Comparison of ENCODE assay signal across 1 cellular context in genomic region chr5:149916317-149917072, GRCh38.
TF ChIP-seq lines count a peak whose summit lies in the region.

No MANE protein-coding gene starts in this region.

TF ChIP-seq in IMR-90, 13 proteins besides CTCF, POLR2A, EP300 and RAD21:
- TF ChIP-seq SMC3 (IDR thresholded peaks at IDR 0.05; ENCODE audit: low read depth, low read length) (no peak), MXI1 (IDR thresholded peaks at IDR 0.05; ENCODE audit: borderline replicate concordance, low read depth, low read length) (no peak), NFE2L2 (IDR thresholded peaks at IDR 0.05; ENCODE audit: low read depth, low read length) (no peak), MAFK (IDR thresholded peaks at IDR 0.05; ENCODE audit: low read depth, low read length) (no peak), BHLHE40 (IDR thresholded peaks at IDR 0.05; ENCODE audit: low read depth, low read length) (no peak), CEBPB (IDR thresholded peaks at IDR 0.05; ENCODE audit: low read depth, low read length) (no peak), ELK1 (IDR thresholded peaks at IDR 0.05; ENCODE audit: borderline replicate concordance, low read depth, low read length) (no peak), CHD1 (IDR thresholded peaks at IDR 0.05; ENCODE audit: low read depth, low read length) (no peak), MAZ (IDR thresholded peaks at IDR 0.05; ENCODE audit: borderline replicate concordance, low read depth, low read length) (no peak), FOS (IDR thresholded peaks at IDR 0.05; ENCODE audit: low read depth, low read length) (no peak), RCOR1 (IDR thresholded peaks at IDR 0.05; ENCODE audit: insufficient replicate concordance, low read length) (no peak), RFX5 (IDR thresholded peaks at IDR 0.05; ENCODE audit: low read depth, low read length) (no peak), USF2 (IDR thresholded peaks at IDR 0.05; ENCODE audit: low read depth, low read length) (no peak)
